Comparison of ENCODE assay signal across 19 cellular contexts in the genomic region with DNA sequence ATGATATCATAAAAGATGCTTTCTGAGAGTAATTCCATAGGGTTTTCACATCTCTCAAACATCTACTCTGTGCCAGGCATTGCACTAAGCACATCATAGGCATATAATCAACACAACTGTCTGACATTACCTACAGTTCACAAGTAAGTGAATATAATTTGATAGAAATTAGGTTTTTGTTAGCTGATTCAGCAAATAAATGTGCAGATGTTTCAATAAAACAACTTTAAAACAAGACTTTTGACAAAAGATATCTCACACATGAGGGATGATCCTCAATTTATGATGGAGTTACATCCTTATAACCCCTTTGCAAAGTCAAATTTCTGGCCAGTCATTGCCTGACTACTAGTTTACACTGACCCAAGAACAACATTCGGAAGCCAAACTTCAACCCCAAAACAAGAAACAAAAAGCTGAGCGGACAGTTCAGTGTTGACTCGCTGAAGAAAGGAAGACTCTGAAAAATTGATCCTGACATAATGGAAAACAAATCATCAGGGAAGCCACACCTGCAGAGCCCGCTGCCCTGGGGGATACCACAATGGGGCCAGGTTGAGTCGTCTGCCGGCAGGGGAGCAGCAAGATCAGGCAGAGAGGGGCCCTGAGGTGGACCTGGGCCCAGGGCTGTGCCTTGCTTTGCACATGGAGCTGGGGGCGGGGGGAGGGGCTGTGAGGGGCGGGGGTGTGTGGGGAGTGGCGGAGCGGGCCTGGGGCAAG.
A peak's percentile ranks its signal among the peaks of the same experiment; 100 is the strongest.
DNase-seq lines count a peak whose midpoint lies in the region; ATAC-seq, FAIRE-seq and TF ChIP-seq lines count a peak whose summit lies in the region.
"Had no signal": no experiment of that assay in that cellular context is flagged by ENCODE, and none has a peak within 500 bp of the region (broad histone marks: within the 10 kb centered on the region; RNA-seq: fewer than 3 reads in every experiment).

No MANE protein-coding gene starts in this region.

- no peaks in the 10 kb centered on the region for H3K4me1 Mint-ChIP-seq in endothelial cell (ENCODE audit: unreplicated experiment)

- H3K27ac ChIP-seq in HepG2 (ENCODE audit: extremely low read length, insufficient read depth, low read length) (no peak overlapping the region), right lobe of liver (no peak overlapping the region), IMR-90 (ENCODE audit: insufficient read depth, low read length) (no peak overlapping the region)

- H3K36me3 Mint-ChIP-seq in endothelial cell (ENCODE audit: low read depth, unreplicated experiment) = peaks cover 4% of the 10 kb centered on the region
- H3K36me3 Mint-ChIP-seq: CD4-positive, CD25-positive, alpha-beta regulatory T cell; CD8-positive, alpha-beta T cell had no signal

- no peak overlapping the region; the same call in 2 of the 3 replicates for H2BK15ac ChIP-seq in IMR-90 (ENCODE audit: low read depth, low read length)

- no peak overlapping the region for H3K56ac ChIP-seq in IMR-90 (ENCODE audit: extremely low read depth, insufficient read depth, low read length)

- no peak overlapping the region for H3K18ac ChIP-seq in IMR-90 (ENCODE audit: low read depth, low read length)

- no peak for TF ChIP-seq EP300 in HepG2 (IDR thresholded peaks at IDR 0.05; ENCODE audit: low read depth in 2 of 2, low read length in 2 of 2)
- TF ChIP-seq EP300 in HepG2 (CRISPR knock-in tag; IDR thresholded peaks at IDR 0.05; ENCODE audit: borderline replicate concordance) = no peak

- H3K9ac ChIP-seq in HepG2 (ENCODE audit: insufficient read depth, low read depth, low read length) (no peak overlapping the region), IMR-90 (ENCODE audit: low read depth, low read length) (no peak overlapping the region)

- H2BK20ac ChIP-seq in IMR-90 (ENCODE audit: low read depth, low read length) = no peak overlapping the region

- H3K4me3 Mint-ChIP-seq in endothelial cell (ENCODE audit: unreplicated experiment) = peak overlapping the region; percentile 24
- H3K4me3 Mint-ChIP-seq: CD4-positive, CD25-positive, alpha-beta regulatory T cell; CD8-positive, alpha-beta T cell; GM23338; HFFc6 had no signal

- H2BK5ac ChIP-seq in IMR-90 (ENCODE audit: low read depth, low read length, poor library complexity, severe bottlenecking) = no peak overlapping the region

- FAIRE-seq in HepG2 (lab: Jason Lieb, UNC) = no peak
- FAIRE-seq in HTR-8/SVneo (lab: Jason Lieb, UNC) = no peak
- FAIRE-seq: GM12878, GM19239 had no signal

- H3K14ac ChIP-seq in IMR-90 (replicated peaks; ENCODE audit: low read depth, low read length) = 0 out of 2 replicates have a peak overlapping the region, but pooled peaks have one; percentile 29

- dilution Hi-C loops in IMR-90 (cut with HindIII; ENCODE audit: low sequenced_read_pairs, unreplicated experiment) = no loop called here

- BruUV-seq in HepG2 (replicated peaks; lab: Mats Ljungman, UMichigan) (no TSS peak), IMR-90 (replicated peaks; lab: Mats Ljungman, UMichigan) (no TSS peak)

- TF ChIP-seq CTCF in HepG2 (CRISPR knock-in tag; IDR thresholded peaks at IDR 0.05) (no peak), right lobe of liver (IDR thresholded peaks at IDR 0.05) (no peak), IMR-90 (conservative IDR thresholded peaks at IDR 0.05; ENCODE audit: low read depth, low read length) (no peak), endothelial cell (IDR thresholded peaks at IDR 0.05; ENCODE audit: unreplicated experiment) (no peak)

- no peaks in the 10 kb centered on the region for H3K79me1 ChIP-seq in IMR-90 (ENCODE audit: low read depth in 1 of 2, low read length in 2 of 2)

- H3K36me3 ChIP-seq in HepG2 (replicated peaks in 1 of 2; ENCODE audit: control insufficient read depth in 1 of 2, insufficient read depth in 2 of 2, low read length in 2 of 2) (no peaks in the 10 kb centered on the region), right lobe of liver (no peaks in the 10 kb centered on the region), IMR-90 (ENCODE audit: control insufficient read depth, insufficient read depth, low read length) (no peaks in the 10 kb centered on the region)
- H3K36me3 ChIP-seq: HAP-1 had no signal

- H3K79me2 ChIP-seq in HepG2 (ENCODE audit: insufficient read depth, low read length) = no peaks in the 10 kb centered on the region

- ATAC-seq in HepG2 (peak; percentile 36), right lobe of liver (no peak), IMR-90 (ENCODE audit: low read depth) (no peak), HG02973 (IDR thresholded peaks at IDR 0.05; ENCODE audit: unreplicated experiment) (no peak)
- ATAC-seq: CD8-positive, alpha-beta T cell; GM12878; GM23338 had no signal

- 32% methylated on average over 10 of the region's 10 CpGs for WGBS in HepG2 (ENCODE audit: low lambda C conversion rate)
- WGBS in right lobe of liver (ENCODE audit: insufficient coverage, low coverage, low lambda C conversion rate, missing lambda C conversion rate) = 100% methylated on average over 4 of the region's 10 CpGs
- WGBS in IMR-90 (ENCODE audit: extremely low coverage in 2 of 2, insufficient read length in 1 of 2), 2 experiments = 100% methylated on average over 1 of the region's 10 CpGs; no CpG with 5 or more reads in 1 of the 2 experiments

- POLR2A ChIA-PET in HepG2 (lab: Yijun Ruan, JAX) = no interaction called here
- POLR2A ChIA-PET in IMR-90 (lab: Charles Lee; ENCODE audit: unreplicated experiment) = no interaction called here

- no peaks in the 10 kb centered on the region for H3K9me3 Mint-ChIP-seq in endothelial cell (ENCODE audit: unreplicated experiment)
- H3K9me3 Mint-ChIP-seq: CD8-positive, alpha-beta T cell; HFFc6 had no signal

- H2AFZ ChIP-seq in HepG2 (ENCODE audit: low read length) = no peak overlapping the region
- no peak overlapping the region for H2AFZ ChIP-seq in IMR-90 (replicated peaks; ENCODE audit: low read length, poor library complexity)
- H2AFZ ChIP-seq: GM23338 had no signal

- no peak overlapping the region for H4K5ac ChIP-seq in IMR-90 (ENCODE audit: low read depth, low read length)

- no peak overlapping the region for H3K23ac ChIP-seq in IMR-90 (ENCODE audit: low read depth, low read length)

- peak overlapping the region; percentile 1 for H3K27ac Mint-ChIP-seq in endothelial cell (ENCODE audit: unreplicated experiment)
- H3K27ac Mint-ChIP-seq: CD4-positive, CD25-positive, alpha-beta regulatory T cell; CD8-positive, alpha-beta T cell; GM23338; HFFc6 had no signal

- H3K4me2 ChIP-seq in HepG2 (ENCODE audit: low read depth, low read length) (peak overlapping the region; percentile 71; the same call in 1 of the 2 replicates), IMR-90 (ENCODE audit: low read depth, low read length) (no peak overlapping the region)
- H3K4me2 ChIP-seq: GM23338 had no signal

- DNase-seq in HepG2 (ENCODE audit: low spot score) (no peak), right lobe of liver (no peak), IMR-90 (no peak), endothelial cell (ENCODE audit: low spot score) (no peak), HTR-8/SVneo (ENCODE audit: insufficient read length, low spot score) (no peak), GDM1 (lab: John Stamatoyannopoulos, UW) (no peak)
- DNase-seq: 8988T; C1 segment of cervical spinal cord; Caco-2; CD4-positive, CD25-positive, alpha-beta regulatory T cell; CD8-positive, alpha-beta T cell; DMS153; DND-41; HFFc6 had no signal

- H3K4me1 ChIP-seq in HepG2 (ENCODE audit: insufficient read depth, low read length) (no peaks in the 10 kb centered on the region), right lobe of liver (no peaks in the 10 kb centered on the region), IMR-90 (ENCODE audit: control insufficient read depth, insufficient read depth, low read length) (no peaks in the 10 kb centered on the region)
- H3K4me1 ChIP-seq: Caco-2 had no signal

- no peaks in the 10 kb centered on the region for H3K9me3 ChIP-seq in HepG2 (ENCODE audit: low read length)
- no peaks in the 10 kb centered on the region for H3K9me3 ChIP-seq in right lobe of liver
- no peaks in the 10 kb centered on the region for H3K9me3 ChIP-seq in IMR-90 (ENCODE audit: control insufficient read depth, insufficient read depth, low read length)
- H3K9me3 ChIP-seq: Caco-2, HAP-1 had no signal

- H3K27me3 ChIP-seq in HepG2 (ENCODE audit: control insufficient read depth in 1 of 2, insufficient read depth in 2 of 2, low read length in 2 of 2) (no peaks in the 10 kb centered on the region; a peak in 1 of 5 replicates), right lobe of liver (no peaks in the 10 kb centered on the region), IMR-90 (ENCODE audit: control insufficient read depth, insufficient read depth, low read length) (no peaks in the 10 kb centered on the region)

- no peak overlapping the region for H4K91ac ChIP-seq in IMR-90 (ENCODE audit: insufficient read depth, low read depth, low read length)

- H4K20me1 ChIP-seq in HepG2 (ENCODE audit: insufficient read depth, low read length) = no peaks in the 10 kb centered on the region
- H4K20me1 ChIP-seq in IMR-90 (ENCODE audit: insufficient read depth, low read length) = no peaks in the 10 kb centered on the region

- H3K4me3 ChIP-seq in HepG2 (replicated peaks in 1 of 3; ENCODE audit: insufficient read depth in 1 of 3, low read depth in 2 of 3, low read length in 3 of 3) (peak overlapping the region in 1 of 3 experiments; percentile 66; a peak in 1 of 6 replicates), right lobe of liver (no peak overlapping the region), IMR-90 (ENCODE audit: insufficient read depth, low read depth, low read length) (no peak overlapping the region)
- H3K4me3 ChIP-seq: GM12878, GM23338, HAP-1 had no signal

- no peak overlapping the region for H3K4ac ChIP-seq in IMR-90 (ENCODE audit: low read depth, low read length)

- TF ChIP-seq RAD21 in HepG2 (CRISPR knock-in tag; IDR thresholded peaks at IDR 0.05) (no peak), IMR-90 (IDR thresholded peaks at IDR 0.05; ENCODE audit: low read length) (no peak)

- H3K9me1 ChIP-seq in IMR-90 (ENCODE audit: insufficient read depth, low read length) = no peaks in the 10 kb centered on the region

- intact Hi-C loops in HepG2 (cut with micrococcal nuclease; ENCODE audit: unreplicated experiment) = no loop called here
- intact Hi-C loops in right lobe of liver (cut with DNase I) = no loop called here
- intact Hi-C loops in IMR-90 (cut with micrococcal nuclease) = no loop called here

- no peak overlapping the region; a peak in 1 of 4 replicates for H4K8ac ChIP-seq in IMR-90 (ENCODE audit: low read depth in 2 of 2, low read length in 2 of 2)

- no peak overlapping the region for H2AK9ac ChIP-seq in IMR-90 (replicated peaks; ENCODE audit: low read depth, low read length, poor library complexity)

- peaks cover 3% of the 10 kb centered on the region for H3K27me3 Mint-ChIP-seq in endothelial cell (ENCODE audit: unreplicated experiment)
- H3K27me3 Mint-ChIP-seq: CD4-positive, CD25-positive, alpha-beta regulatory T cell had no signal

- no peak overlapping the region for H2AK5ac ChIP-seq in IMR-90 (ENCODE audit: low read depth, low read length)

- no peak for TF ChIP-seq POLR2A in HepG2 (IDR thresholded peaks at IDR 0.05; ENCODE audit: insufficient read depth in 1 of 2, low read depth in 2 of 2, low read length in 2 of 2)
- TF ChIP-seq POLR2A in right lobe of liver (IDR thresholded peaks at IDR 0.05) = no peak
- no peak for TF ChIP-seq POLR2A in IMR-90 (IDR thresholded peaks at IDR 0.05; ENCODE audit: low read depth, low read length)

- CTCF ChIA-PET in HepG2 (lab: Yijun Ruan, JAX; ENCODE audit: low intra/inter-chr PET ratio, low total read pairs) (no interaction called here), IMR-90 (lab: Yijun Ruan, JAX) (no interaction called here)

- H2BK120ac ChIP-seq in IMR-90 (ENCODE audit: low read depth, low read length) = 0 out of 2 replicates have a peak overlapping the region, but pooled peaks have one; percentile 32

- in situ Hi-C loops in HepG2 (cut with HindIII; ENCODE audit: extremely low pct_ligation_motif_present, low pct_unique_long_range_greater_than_20kb) (no loop called here), IMR-90 (cut with MboI; ENCODE audit: low sequenced_read_pairs) (no loop called here)
